Comparison of ENCODE assay signal across 14 cellular contexts in genomic region chr9:129170229-129170628, GRCh38. TPM values are rescaled to one million over a fixed set of nuclear protein-coding genes. Genes with fewer than 3 reads are reported as not detected.
DNase-seq lines count a peak whose midpoint lies in the region; ATAC-seq, FAIRE-seq and TF ChIP-seq lines count a peak whose summit lies in the region.
"Had no signal": no experiment of that assay in that cellular context is flagged by ENCODE, and none has a peak within 500 bp of the region (broad histone marks: within the 10 kb centered on the region; RNA-seq: fewer than 3 reads in every experiment).

No MANE protein-coding gene starts in this region.

- TF ChIP-seq POLR2A in endothelial cell of umbilical vein (IDR thresholded peaks at IDR 0.05; ENCODE audit: low read depth, low read length): no peak
- TF ChIP-seq POLR2A in heart left ventricle (IDR thresholded peaks at IDR 0.05): no peak
- TF ChIP-seq POLR2A in testis (IDR thresholded peaks at IDR 0.05): no peak

- no peaks in the 10 kb centered on the region for H3K36me3 ChIP-seq in endothelial cell of umbilical vein (ENCODE audit: control insufficient read depth in 2 of 2, extremely low read depth in 1 of 2, insufficient read depth in 2 of 2, low read length in 2 of 2)
- H3K36me3 ChIP-seq in heart left ventricle: no peaks in the 10 kb centered on the region
- no peaks in the 10 kb centered on the region for H3K36me3 ChIP-seq in testis (ENCODE audit: low read depth, missing control alignments)

- H3K4me1 Mint-ChIP-seq in activated CD4-positive, alpha-beta T cell treated with anti-CD3 and anti-CD28 coated beads, Interleukin-2, amount 10 ng/mL, durations not matched to agents 7 days and 5 days: peaks cover 45% of the 10 kb centered on the region
- H3K4me1 Mint-ChIP-seq in type B pancreatic cell (ENCODE audit: unreplicated experiment): peaks cover 36% of the 10 kb centered on the region

- peak overlapping the region; percentile 27 for H3K9ac ChIP-seq in endothelial cell of umbilical vein (replicated peaks; ENCODE audit: extremely low read depth, insufficient read depth, low read length)

- BruUV-seq in endothelial cell of umbilical vein (replicated peaks; lab: Mats Ljungman, UMichigan): no TSS peak

- H3K9me3 Mint-ChIP-seq in activated CD4-positive, alpha-beta T cell treated with anti-CD3 and anti-CD28 coated beads, Interleukin-2, amount 10 ng/mL, durations not matched to agents 7 days and 5 days: no peaks in the 10 kb centered on the region
- no peaks in the 10 kb centered on the region for H3K9me3 Mint-ChIP-seq in type B pancreatic cell
- H3K9me3 Mint-ChIP-seq: IgD-negative memory B cell had no signal

- no peaks in the 10 kb centered on the region for H4K20me1 ChIP-seq in endothelial cell of umbilical vein (replicated peaks; ENCODE audit: control insufficient read depth, extremely low read depth, insufficient read depth, low read length)

- peak; percentile 83 for FAIRE-seq in endothelial cell of umbilical vein (lab: Jason Lieb, UNC)

- WGBS in heart left ventricle, 4 donors: 64 to 79% (median 72%) methylated on average over 6 of the region's 6 CpGs
- WGBS in testis, 2 donors: 67 to 80% methylated on average over 6 of the region's 6 CpGs

- H3K4me3 ChIP-seq in endothelial cell of umbilical vein (replicated peaks in 1 of 3; ENCODE audit: insufficient read depth in 1 of 3, low read depth in 1 of 3, low read length in 3 of 3) (no peak overlapping the region), heart left ventricle (no peak overlapping the region), testis (no peak overlapping the region)

- H3K9me3 ChIP-seq in endothelial cell of umbilical vein (replicated peaks; ENCODE audit: control insufficient read depth, insufficient read depth, low read length) (no peaks in the 10 kb centered on the region), heart left ventricle (no peaks in the 10 kb centered on the region), testis (no peaks in the 10 kb centered on the region)

- H3K27ac ChIP-seq in endothelial cell of umbilical vein (ENCODE audit: insufficient read depth, low read depth, low read length): peak overlapping the region; percentile 21
- no peak overlapping the region for H3K27ac ChIP-seq in heart left ventricle
- H3K27ac ChIP-seq in testis: no peak overlapping the region

- no peaks in the 10 kb centered on the region for H3K36me3 Mint-ChIP-seq in activated CD4-positive, alpha-beta T cell treated with anti-CD3 and anti-CD28 coated beads, Interleukin-2, amount 10 ng/mL, durations not matched to agents 7 days and 5 days (ENCODE audit: low read depth)
- no peaks in the 10 kb centered on the region for H3K36me3 Mint-ChIP-seq in type B pancreatic cell
- H3K36me3 Mint-ChIP-seq: IgD-negative memory B cell had no signal

- TF ChIP-seq CTCF in endothelial cell of umbilical vein (IDR thresholded peaks at IDR 0.05; ENCODE audit: extremely low read depth in 1 of 2, insufficient read depth in 1 of 2, low read depth in 1 of 2, low read length in 2 of 2): no peak
- TF ChIP-seq CTCF in type B pancreatic cell (conservative IDR thresholded peaks at IDR 0.05): no peak
- no peak for TF ChIP-seq CTCF in heart left ventricle (IDR thresholded peaks at IDR 0.05)
- no peak for TF ChIP-seq CTCF in testis (IDR thresholded peaks at IDR 0.05)

- H3K4me1 ChIP-seq in endothelial cell of umbilical vein (ENCODE audit: control insufficient read depth, extremely low read depth, insufficient read depth, low read length) (peaks cover 39% of the 10 kb centered on the region), heart left ventricle (peaks cover 0 to 58% (median 35%) of the 10 kb centered on the region in 12 donors), testis (peaks cover 38% of the 10 kb centered on the region)

- ATAC-seq in heart left ventricle (no peak), left lobe of liver (no peak)

- H3K27ac Mint-ChIP-seq in activated CD4-positive, alpha-beta T cell treated with anti-CD3 and anti-CD28 coated beads, Interleukin-2, amount 10 ng/mL, durations not matched to agents 7 days and 5 days: peak overlapping the region; percentile 3
- peak overlapping the region; percentile 89 for H3K27ac Mint-ChIP-seq in type B pancreatic cell

- no peaks in the 10 kb centered on the region for H3K79me2 ChIP-seq in endothelial cell of umbilical vein (ENCODE audit: control insufficient read depth, insufficient read depth, low read length)

- H3K4me3 Mint-ChIP-seq in activated CD4-positive, alpha-beta T cell treated with anti-CD3 and anti-CD28 coated beads, Interleukin-2, amount 10 ng/mL, durations not matched to agents 7 days and 5 days: no peak overlapping the region
- H3K4me3 Mint-ChIP-seq in type B pancreatic cell: no peak overlapping the region

- dilution Hi-C loops in endothelial cell of umbilical vein (cut with MboI; ENCODE audit: extremely low pct_ligation_motif_present, low sequenced_read_pairs): no loop called here

- CTCF ChIA-PET in activated CD4-positive, alpha-beta T cell treated with anti-CD3 and anti-CD28 coated beads, Interleukin-2, amount 10 ng/mL, durations not matched to agents 7 days and 5 days (lab: Charles Lee): interaction anchor here (0.6 to 1.4 kb wide), 6 partner anchors 10 to 150 kb away, joined by 3 to 5 read pairs (median 4); no protein-coding TSS in a partner anchor
- CTCF ChIA-PET in endothelial cell of umbilical vein (lab: Charles Lee): interaction anchor here (0.8 to 9.3 kb wide), 6 partner anchors 18 to 454 kb away, joined by 3 to 287 read pairs (median 6); no protein-coding TSS in a partner anchor

- POLR2A ChIA-PET in activated CD4-positive, alpha-beta T cell treated with anti-CD3 and anti-CD28 coated beads, Interleukin-2, amount 10 ng/mL, durations not matched to agents 7 days and 5 days (lab: Charles Lee): no interaction called here
- POLR2A ChIA-PET in endothelial cell of umbilical vein (lab: Charles Lee): no interaction called here

- intact Hi-C loops in endothelial cell of umbilical vein (cut with micrococcal nuclease): no loop called here
- intact Hi-C loops in heart left ventricle (cut with DNase I): loop anchor here in 9 of 10 donors (2.0 to 10.0 kb wide), 7 partner anchors 85 to 445 kb away; no protein-coding TSS in a partner anchor
- intact Hi-C loops in testis (cut with DNase I; ENCODE audit: low total_unique reads): loop anchor here (10.0 kb wide), 3 partner anchors 85 to 435 kb away; no protein-coding TSS in a partner anchor

- peak overlapping the region; percentile 53 for H3K4me2 ChIP-seq in endothelial cell of umbilical vein (ENCODE audit: insufficient read depth, low read length)

- peaks cover 15% of the 10 kb centered on the region for H3K27me3 Mint-ChIP-seq in activated CD4-positive, alpha-beta T cell treated with anti-CD3 and anti-CD28 coated beads, Interleukin-2, amount 10 ng/mL, durations not matched to agents 7 days and 5 days
- H3K27me3 Mint-ChIP-seq in type B pancreatic cell: no peaks in the 10 kb centered on the region

- DNase-seq in activated CD4-positive, alpha-beta T cell treated with anti-CD3 and anti-CD28 coated beads, Interleukin-2, amount 10 ng/mL, durations not matched to agents 7 days and 5 days: no peak
- DNase-seq in activated CD4-positive, alpha-beta T cell treated with anti-CD3 and anti-CD28 coated beads for 48 hours: no peak
- DNase-seq in RPMI7951 (ENCODE audit: low read depth) (peak; percentile 69), endothelial cell of umbilical vein (ENCODE audit: low read depth, low spot score) (peak; percentile 17), type B pancreatic cell (ENCODE audit: extremely low spot score, unreplicated experiment) (no peak), heart left ventricle (no peak), testis (no peak), left lobe of liver (ENCODE audit: low spot score) (no peak)
- DNase-seq: activated gamma-delta T cell treated with Interleukin-2 at 50 U/mL for 16 hours, DND-41, mesendoderm, NCI-H146, NCI-H526 had no signal

- H3K9me1 ChIP-seq in endothelial cell of umbilical vein (replicated peaks; ENCODE audit: control insufficient read depth, extremely low read depth, insufficient read depth, low read length): no peaks in the 10 kb centered on the region

- H2AFZ ChIP-seq in endothelial cell of umbilical vein (ENCODE audit: low read depth, low read length): peak overlapping the region; percentile 56

- H3K27me3 ChIP-seq in endothelial cell of umbilical vein (ENCODE audit: control insufficient read depth in 2 of 2, insufficient read depth in 2 of 2, low read length in 2 of 2) (no peaks in the 10 kb centered on the region), heart left ventricle (no peaks in the 10 kb centered on the region), testis (no peaks in the 10 kb centered on the region)

RNA-seq across cellular contexts. Expression of gene IER5L, which starts 7.8 kb away (rescaled TPM):
- total RNA-seq in activated CD4-positive, alpha-beta T cell treated with anti-CD3 and anti-CD28 coated beads, Interleukin-2, amount 10 ng/mL, durations not matched to agents 7 days and 5 days: 1 to 10 TPM; 1.8 to 2.3 TPM
- 11.2 and 21.2 TPM in 2 replicates for total RNA-seq in RPMI7951 (2014; rRNA removed; shearing (Covaris generic))
- total RNA-seq in endothelial cell of umbilical vein: 12.3 and 13.3 TPM in 2 replicates
- polyA plus RNA-seq in endothelial cell of umbilical vein: 5.3 and 9.2 TPM in 2 replicates
- 1.2 and 2.4 TPM in 2 replicates for polyA plus RNA-seq in endothelial cell of umbilical vein (2011; cell fraction: cytosol; rRNA removed)
- polyA plus RNA-seq in endothelial cell of umbilical vein (2011; cell fraction: nucleus; rRNA removed): 1.7 and 1.8 TPM in 2 replicates
- 1.8 and 3.9 TPM in 2 replicates for polyA plus RNA-seq in endothelial cell of umbilical vein (2012)
- polyA minus RNA-seq in endothelial cell of umbilical vein: 2.7 and 3.1 TPM in 2 replicates
- polyA minus RNA-seq in endothelial cell of umbilical vein (2011; cell fraction: cytosol; rRNA and poly(A)+ RNA removed): 51.2 TPM
- 1.6 and 5.1 TPM in 2 replicates for polyA minus RNA-seq in endothelial cell of umbilical vein (2011; cell fraction: nucleus; rRNA and poly(A)+ RNA removed)
- total RNA-seq in type B pancreatic cell (ENCODE audit: low replicate concordance): 22.3 and 37.5 TPM in 2 replicates
- 10 to 100 TPM in 3 of 9 donors, 1 to 10 TPM in 6; 4.1 to 18.4 (median 5.5) TPM for total RNA-seq in heart left ventricle
- polyA plus RNA-seq in heart left ventricle: 1 to 10 TPM; 2.8 to 7.3 TPM
- total RNA-seq in testis: 10 to 100 TPM; 12.6 to 25.4 TPM
- 4.8 TPM for polyA plus RNA-seq in testis (ENCODE audit: insufficient read depth, low read depth, low replicate concordance)
- total RNA-seq in left lobe of liver: 4.5 TPM
- polyA plus RNA-seq: IgD-negative memory B cell had no signal

RNA-seq across cellular contexts. Expression of gene PTPA, which starts 59.0 kb away (rescaled TPM):
- total RNA-seq in activated CD4-positive, alpha-beta T cell treated with anti-CD3 and anti-CD28 coated beads, Interleukin-2, amount 10 ng/mL, durations not matched to agents 7 days and 5 days: 100 to 1,000 TPM in 1 of 2 experiments, 10 to 100 TPM in 1; 96.4 to 111 TPM
- 75.8 and 86.1 TPM in 2 replicates for total RNA-seq in RPMI7951 (2014; rRNA removed; shearing (Covaris generic))
- total RNA-seq in endothelial cell of umbilical vein (121 and 123 TPM in 2 replicates), type B pancreatic cell (ENCODE audit: low replicate concordance) (102 and 115 TPM in 2 replicates), heart left ventricle (100 to 1,000 TPM in 8 of 9 donors, 10 to 100 TPM in 1; 96.0 to 212 (median 172) TPM), testis (100 to 1,000 TPM; 163 to 177 TPM), left lobe of liver (62.3 TPM)
- polyA plus RNA-seq in endothelial cell of umbilical vein (97.7 and 108 TPM in 2 replicates), heart left ventricle (100 to 1,000 TPM; 129 to 211 TPM), testis (ENCODE audit: insufficient read depth, low read depth, low replicate concordance) (268 TPM)
- polyA plus RNA-seq in endothelial cell of umbilical vein (2011; cell fraction: cytosol; rRNA removed): 104 and 109 TPM in 2 replicates
- polyA plus RNA-seq in endothelial cell of umbilical vein (2011; cell fraction: nucleus; rRNA removed): 80.0 and 93.4 TPM in 2 replicates
- 102 and 108 TPM in 2 replicates for polyA plus RNA-seq in endothelial cell of umbilical vein (2012)
- polyA minus RNA-seq in endothelial cell of umbilical vein: 121 and 135 TPM in 2 replicates
- 94.9 TPM for polyA minus RNA-seq in endothelial cell of umbilical vein (2011; cell fraction: cytosol; rRNA and poly(A)+ RNA removed)
- 29.3 and 48.0 TPM in 2 replicates for polyA minus RNA-seq in endothelial cell of umbilical vein (2011; cell fraction: nucleus; rRNA and poly(A)+ RNA removed)

RNA-seq across cellular contexts. Expression of gene CRAT, which starts 59.6 kb away (rescaled TPM):
- total RNA-seq in activated CD4-positive, alpha-beta T cell treated with anti-CD3 and anti-CD28 coated beads, Interleukin-2, amount 10 ng/mL, durations not matched to agents 7 days and 5 days: 10 to 100 TPM; 20.4 to 25.2 TPM
- total RNA-seq in RPMI7951 (2014; rRNA removed; shearing (Covaris generic)): 28.7 and 29.9 TPM in 2 replicates
- 34.2 and 36.8 TPM in 2 replicates for total RNA-seq in endothelial cell of umbilical vein
- polyA plus RNA-seq in endothelial cell of umbilical vein: 55.3 and 65.2 TPM in 2 replicates
- polyA plus RNA-seq in endothelial cell of umbilical vein (2011; cell fraction: cytosol; rRNA removed): 37.7 and 41.6 TPM in 2 replicates
- polyA plus RNA-seq in endothelial cell of umbilical vein (2011; cell fraction: nucleus; rRNA removed): 46.0 and 52.0 TPM in 2 replicates
- polyA plus RNA-seq in endothelial cell of umbilical vein (2012): 38.0 and 54.5 TPM in 2 replicates
- polyA minus RNA-seq in endothelial cell of umbilical vein: 34.7 and 36.8 TPM in 2 replicates
- 3.8 TPM for polyA minus RNA-seq in endothelial cell of umbilical vein (2011; cell fraction: cytosol; rRNA and poly(A)+ RNA removed)
- polyA minus RNA-seq in endothelial cell of umbilical vein (2011; cell fraction: nucleus; rRNA and poly(A)+ RNA removed): 9.4 and 12.8 TPM in 2 replicates
- total RNA-seq in type B pancreatic cell (ENCODE audit: low replicate concordance): 14.5 and 28.4 TPM in 2 replicates
- total RNA-seq in heart left ventricle: 100 to 1,000 TPM in 2 of 9 donors, 10 to 100 TPM in 7; 50.8 to 126 (median 68.2) TPM
- 10 to 100 TPM; 37.0 to 64.7 TPM for polyA plus RNA-seq in heart left ventricle
- 100 to 1,000 TPM; 188 to 272 TPM for total RNA-seq in testis
- 451 TPM for polyA plus RNA-seq in testis (ENCODE audit: insufficient read depth, low read depth, low replicate concordance)
- 105 TPM for total RNA-seq in left lobe of liver

Comparison
In these comparisons a context has a peak if more than half of its experiments do, and no peak if none do; other contexts are left out.
1. DNase-seq: peak in RPMI7951 (single experiment) and endothelial cell of umbilical vein (single experiment); none in activated CD4-positive, alpha-beta T cell treated with anti-CD3 and anti-CD28 coated beads, Interleukin-2, amount 10 ng/mL, durations not matched to agents 7 days and 5 days (single experiment), activated CD4-positive, alpha-beta T cell treated with anti-CD3 and anti-CD28 coated beads for 48 hours (single experiment), type B pancreatic cell (single experiment), heart left ventricle (0 of 5), testis (single experiment) and left lobe of liver (single experiment).